8 cellular contexts compared by ENCODE assay signal in genomic region chr11:68461284-68461861, GRCh38. TPM values are rescaled to one million over a fixed set of nuclear protein-coding genes. Genes with fewer than 3 reads are reported as not detected.
DNase-seq lines count a peak whose midpoint lies in the region; ATAC-seq and TF ChIP-seq lines count a peak whose summit lies in the region.

No MANE protein-coding gene starts in this region.

- CTCF ChIA-PET in HEK293T (lab: Yijun Ruan, JAX) = no interaction called here

- POLR2A ChIA-PET in HEK293T (lab: Yijun Ruan, JAX) = interaction anchor here (1.0 kb wide), 1 partner anchor 45 kb away, joined by 3 read pairs; no protein-coding TSS in a partner anchor

- H3K27me3 ChIP-seq in foreskin keratinocyte = no peaks in the 10 kb centered on the region

- peaks cover 4% of the 10 kb centered on the region for H3K4me1 ChIP-seq in foreskin keratinocyte

- ATAC-seq in foreskin keratinocyte = no peak
- ATAC-seq in HG02588 (IDR thresholded peaks at IDR 0.05; ENCODE audit: unreplicated experiment) = no peak
- no peak for ATAC-seq in HG03135 (IDR thresholded peaks at IDR 0.05; ENCODE audit: unreplicated experiment)

- no peak for TF ChIP-seq CTCF in C4-2B (conservative IDR thresholded peaks at IDR 0.05)
- no peak for TF ChIP-seq CTCF in WI38 (IDR thresholded peaks at IDR 0.05; ENCODE audit: low read depth, low read length)
- TF ChIP-seq CTCF in foreskin keratinocyte (conservative IDR thresholded peaks at IDR 0.05) = no peak

- H3K27ac ChIP-seq in C4-2B = peak overlapping the region; percentile 94
- peak overlapping the region; percentile 96 for H3K27ac ChIP-seq in foreskin keratinocyte

- H3K4me3 ChIP-seq in WI38 (ENCODE audit: low read depth, low read length) = peak overlapping the region; percentile 80

- peak; percentile 27 for DNase-seq in HEK293T (ENCODE audit: extremely low spot score)
- no peak for DNase-seq in foreskin keratinocyte
- DNase-seq in renal cortical epithelial cell (ENCODE audit: low read depth) = peak; percentile 41
- no peak for DNase-seq in HuH-7.5 (ENCODE audit: low spot score)

TF ChIP-seq in HEK293T, 16 proteins besides CTCF, POLR2A, EP300 and RAD21:
- no peak for TF ChIP-seq FOXK2 (IDR thresholded peaks at IDR 0.05)
- TF ChIP-seq ELF4 (IDR thresholded peaks at IDR 0.05) = no peak
- no peak for TF ChIP-seq HDGF (IDR thresholded peaks at IDR 0.05; ENCODE audit: borderline replicate concordance)
- no peak for TF ChIP-seq TARDBP (IDR thresholded peaks at IDR 0.05)
- TF ChIP-seq L3MBTL2 (conservative IDR thresholded peaks at IDR 0.05) = no peak
- TF ChIP-seq PKNOX1 (IDR thresholded peaks at IDR 0.05) = no peak
- no peak for TF ChIP-seq ARNT (IDR thresholded peaks at IDR 0.05)
- no peak for TF ChIP-seq BHLHE40 (IDR thresholded peaks at IDR 0.05; ENCODE audit: borderline replicate concordance)
- TF ChIP-seq CTBP1 (IDR thresholded peaks at IDR 0.05; ENCODE audit: borderline replicate concordance) = no peak
- TF ChIP-seq FOXA1 (IDR thresholded peaks at IDR 0.05) = no peak
- TF ChIP-seq NFRKB (IDR thresholded peaks at IDR 0.05) = no peak
- TF ChIP-seq FOXM1 (IDR thresholded peaks at IDR 0.05; ENCODE audit: borderline replicate concordance) = no peak
- TF ChIP-seq SUZ12 (IDR thresholded peaks at IDR 0.05) = no peak
- no peak for TF ChIP-seq LEF1 (IDR thresholded peaks at IDR 0.05; ENCODE audit: borderline replicate concordance)

RNA-seq across cellular contexts. Expression of gene PPP6R3, which starts 0.8 kb away (rescaled TPM):
- 77.8 and 81.4 TPM in 2 replicates for total RNA-seq in foreskin keratinocyte
- 15.0 and 17.7 TPM in 2 replicates for polyA plus RNA-seq in foreskin keratinocyte
- total RNA-seq in renal cortical epithelial cell = 130 and 164 TPM in 2 replicates

Comparison
In these comparisons a context has a peak if more than half of its experiments do, and no peak if none do; other contexts are left out.
1. DNase-seq: peak in HEK293T (single experiment) and renal cortical epithelial cell (single experiment); none in foreskin keratinocyte (0 of 2) and HuH-7.5 (single experiment).